Comparison of ENCODE assay signal across 29 cellular contexts in the genomic region with DNA sequence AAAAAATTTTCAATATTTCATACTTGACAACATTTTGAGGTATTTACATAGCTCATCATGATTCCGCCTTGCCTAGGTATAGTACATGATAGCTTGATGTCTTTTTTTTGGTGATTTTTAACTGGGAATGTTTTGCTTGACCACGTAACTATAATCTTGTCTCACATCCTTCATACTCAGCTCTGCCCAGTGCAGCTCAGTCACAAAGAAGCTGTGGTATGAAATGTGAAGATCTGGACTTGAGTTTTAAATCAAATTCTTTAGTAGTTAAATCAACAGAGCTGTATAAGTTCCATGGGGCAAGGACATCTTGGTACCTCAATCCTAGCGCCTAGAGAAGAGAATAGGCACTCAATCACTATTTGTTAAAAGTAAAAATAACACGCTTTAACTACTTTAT.
"Had no signal": no experiment of that assay in that cellular context is flagged by ENCODE, and none has a peak within 500 bp of the region (broad histone marks: within the 10 kb centered on the region; RNA-seq: fewer than 3 reads in every experiment).

No MANE protein-coding gene starts in this region.

- H3K4me3 Mint-ChIP-seq: activated B cell treated with CpG ODN at 0.5 μM for 24 hours; activated CD8-positive, alpha-beta T cell treated with anti-CD3 and anti-CD28 coated beads for 36 hours; activated naive CD4-positive, alpha-beta T cell treated with anti-CD3 and anti-CD28 coated beads, Interleukin-2, amount 50 U/mL, for 24 hours; activated naive CD8-positive, alpha-beta T cell treated with anti-CD3 and anti-CD28 coated beads, Interleukin-2, amount 50 U/mL, for 24 hours; activated T-cell treated with anti-CD3 and anti-CD28 coated beads, Interleukin-2, amount 50 U/mL, for 4 hours; activated T-helper 17 cell treated with anti-CD3 and anti-CD28 coated beads, Interleukin-2, amount 50 U/mL, for 72 hours; dendritic cell treated with granulocyte-macrophage colony-stimulating factor and Interleukin-4, amounts not matched to agents 40 ng/mL and 50 ng/mL, for 4 days; immature natural killer cell; naive thymus-derived CD4-positive, alpha-beta T cell; stimulated activated naive CD8-positive, alpha-beta T cell treated with anti-CD3 and anti-CD28 coated beads, Interleukin-15, amount 100 ng/mL, for 72 hours; T-helper 2 cell treated with Interferon-gamma antibody and Interleukin-4, amounts not matched to agents 5 μg/mL and 100 μg/mL, for 36 hours; type B pancreatic cell had no signal

- H3K9me3 ChIP-seq: breast epithelium, ovary, right lobe of liver, uterus had no signal

- H3K36me3 ChIP-seq: breast epithelium, ovary, right lobe of liver, uterus had no signal

- DNase-seq: activated B cell treated with CpG ODN at 0.5 μM for 24 hours; activated CD4-positive, alpha-beta T cell treated with anti-CD3 and anti-CD28 coated beads, Interleukin-2, amount 50 U/mL, for 1 hour; activated CD8-positive, alpha-beta T cell treated with anti-CD3 and anti-CD28 coated beads for 36 hours; activated gamma-delta T cell treated with Interleukin-2 at 50 U/mL for 16 hours; activated naive CD8-positive, alpha-beta T cell treated with anti-CD3 and anti-CD28 coated beads, Interleukin-2, amount 50 U/mL, for 24 hours; activated T-cell treated with anti-CD3 and anti-CD28 coated beads, Interleukin-2, amount 50 U/mL, for 4 hours; aorta; central memory CD4-positive, alpha-beta T cell; effector memory CD4-positive, alpha-beta T cell; head of caudate nucleus; hippocampal formation; immature natural killer cell; midbrain; naive thymus-derived CD4-positive, alpha-beta T cell; ovary; right lobe of liver; stimulated activated CD4-positive, alpha-beta T cell treated with anti-CD3 and anti-CD28 coated beads, Interleukin-12 subunit alpha, Interleukin-12 subunit beta, amount 100 ng/mL, for 4 hours; stimulated activated CD4-positive, alpha-beta T cell treated with anti-CD3 and anti-CD28 coated beads, Interleukin-4, amount 100 ng/mL, for 1 hour; stimulated activated naive CD8-positive, alpha-beta T cell treated with anti-CD3 and anti-CD28 coated beads, Interleukin-15, amount 100 ng/mL, for 72 hours; substantia nigra; uterus had no signal

- H3K27ac ChIP-seq: breast epithelium, ovary, right lobe of liver, skin epidermis, uterus had no signal

- H3K27ac Mint-ChIP-seq: activated B cell treated with CpG ODN at 0.5 μM for 24 hours; activated CD8-positive, alpha-beta T cell treated with anti-CD3 and anti-CD28 coated beads for 36 hours; activated naive CD4-positive, alpha-beta T cell treated with anti-CD3 and anti-CD28 coated beads, Interleukin-2, amount 50 U/mL, for 24 hours; activated naive CD8-positive, alpha-beta T cell treated with anti-CD3 and anti-CD28 coated beads, Interleukin-2, amount 50 U/mL, for 24 hours; activated T-helper 17 cell treated with anti-CD3 and anti-CD28 coated beads, Interleukin-2, amount 50 U/mL, for 72 hours; dendritic cell treated with granulocyte-macrophage colony-stimulating factor and Interleukin-4, amounts not matched to agents 40 ng/mL and 50 ng/mL, for 4 days; immature natural killer cell; naive thymus-derived CD4-positive, alpha-beta T cell; progenitor cell of endocrine pancreas; stimulated activated naive CD8-positive, alpha-beta T cell treated with anti-CD3 and anti-CD28 coated beads, Interleukin-15, amount 100 ng/mL, for 72 hours; T-helper 2 cell treated with Interferon-gamma antibody and Interleukin-4, amounts not matched to agents 5 μg/mL and 100 μg/mL, for 36 hours; type B pancreatic cell had no signal

- ATAC-seq: activated CD8-positive, alpha-beta T cell treated with anti-CD3 and anti-CD28 coated beads for 36 hours; activated naive CD8-positive, alpha-beta T cell treated with anti-CD3 and anti-CD28 coated beads, Interleukin-2, amount 50 U/mL, for 24 hours; activated T-cell treated with anti-CD3 and anti-CD28 coated beads, Interleukin-2, amount 50 U/mL, for 4 hours; activated T-helper 17 cell treated with anti-CD3 and anti-CD28 coated beads, Interleukin-2, amount 50 U/mL, for 72 hours; naive thymus-derived CD4-positive, alpha-beta T cell; right lobe of liver; stimulated activated naive CD8-positive, alpha-beta T cell treated with anti-CD3 and anti-CD28 coated beads, Interleukin-15, amount 100 ng/mL, for 72 hours had no signal

- H3K4me1 ChIP-seq: breast epithelium, right lobe of liver, uterus had no signal

- H3K4me1 Mint-ChIP-seq: activated B cell treated with CpG ODN at 0.5 μM for 24 hours; activated naive CD4-positive, alpha-beta T cell treated with anti-CD3 and anti-CD28 coated beads, Interleukin-2, amount 50 U/mL, for 24 hours; activated naive CD8-positive, alpha-beta T cell treated with anti-CD3 and anti-CD28 coated beads, Interleukin-2, amount 50 U/mL, for 24 hours; activated T-helper 17 cell treated with anti-CD3 and anti-CD28 coated beads, Interleukin-2, amount 50 U/mL, for 72 hours; immature natural killer cell; naive thymus-derived CD4-positive, alpha-beta T cell; stimulated activated naive CD8-positive, alpha-beta T cell treated with anti-CD3 and anti-CD28 coated beads, Interleukin-15, amount 100 ng/mL, for 72 hours had no signal

- H3K27me3 ChIP-seq: breast epithelium, ovary, right lobe of liver, uterus had no signal

- H3K9me3 Mint-ChIP-seq: activated CD8-positive, alpha-beta T cell treated with anti-CD3 and anti-CD28 coated beads for 36 hours; activated naive CD8-positive, alpha-beta T cell treated with anti-CD3 and anti-CD28 coated beads, Interleukin-2, amount 50 U/mL, for 24 hours; activated T-cell treated with anti-CD3 and anti-CD28 coated beads, Interleukin-2, amount 50 U/mL, for 4 hours; activated T-helper 17 cell treated with anti-CD3 and anti-CD28 coated beads, Interleukin-2, amount 50 U/mL, for 72 hours; T-helper 2 cell treated with Interferon-gamma antibody and Interleukin-4, amounts not matched to agents 5 μg/mL and 100 μg/mL, for 36 hours had no signal

- H3K4me3 ChIP-seq: breast epithelium, ovary, right lobe of liver, skin epidermis, uterus had no signal

- H3K36me3 Mint-ChIP-seq: activated naive CD4-positive, alpha-beta T cell treated with anti-CD3 and anti-CD28 coated beads, Interleukin-2, amount 50 U/mL, for 24 hours; immature natural killer cell; naive thymus-derived CD4-positive, alpha-beta T cell; type B pancreatic cell had no signal

- H3K27me3 Mint-ChIP-seq: activated B cell treated with CpG ODN at 0.5 μM for 24 hours; activated CD8-positive, alpha-beta T cell treated with anti-CD3 and anti-CD28 coated beads for 36 hours; activated naive CD4-positive, alpha-beta T cell treated with anti-CD3 and anti-CD28 coated beads, Interleukin-2, amount 50 U/mL, for 24 hours; activated naive CD8-positive, alpha-beta T cell treated with anti-CD3 and anti-CD28 coated beads, Interleukin-2, amount 50 U/mL, for 24 hours; dendritic cell treated with granulocyte-macrophage colony-stimulating factor and Interleukin-4, amounts not matched to agents 40 ng/mL and 50 ng/mL, for 4 days; progenitor cell of endocrine pancreas; stimulated activated naive CD8-positive, alpha-beta T cell treated with anti-CD3 and anti-CD28 coated beads, Interleukin-15, amount 100 ng/mL, for 72 hours; type B pancreatic cell had no signal
